Comparison of ENCODE assay signal across 11 cellular contexts in genomic region chr3:30500666-30501399, GRCh38.
DNase-seq lines count a peak whose midpoint lies in the region; ATAC-seq and TF ChIP-seq lines count a peak whose summit lies in the region.
"Had no signal": no experiment of that assay in that cellular context is flagged by ENCODE, and none has a peak within 500 bp of the region (broad histone marks: within the 10 kb centered on the region; RNA-seq: fewer than 3 reads in every experiment).

No MANE protein-coding gene starts in this region.

- no peaks in the 10 kb centered on the region for H3K27me3 ChIP-seq in left lung

- H3K27ac Mint-ChIP-seq in activated CD4-positive, alpha-beta memory T cell treated with anti-CD3 and anti-CD28 coated beads for 36 hours: peak overlapping the region; percentile 61
- H3K27ac Mint-ChIP-seq: H9 had no signal

- no peaks in the 10 kb centered on the region for H3K9me3 Mint-ChIP-seq in activated CD4-positive, alpha-beta memory T cell treated with anti-CD3 and anti-CD28 coated beads for 36 hours
- H3K9me3 Mint-ChIP-seq: H9 had no signal

- CTCF ChIA-PET in activated CD4-positive, alpha-beta memory T cell treated with anti-CD3 and anti-CD28 coated beads for 36 hours (lab: Charles Lee): interaction anchor here (0.9 kb wide), 1 partner anchor 157 kb away, joined by 4 read pairs; no protein-coding TSS in a partner anchor

- no peak for TF ChIP-seq CTCF in left lung (IDR thresholded peaks at IDR 0.05)

- no peak overlapping the region for H3K4me3 ChIP-seq in left lung

- peak; percentile 22 for DNase-seq in activated CD4-positive, alpha-beta memory T cell treated with anti-CD3 and anti-CD28 coated beads for 36 hours
- DNase-seq in substantia nigra (lab: John Stamatoyannopoulos, UW) (no peak), left lung (no peak), NCI-H128 (lab: John Stamatoyannopoulos, UW; ENCODE audit: unreplicated experiment) (no peak), SIG-M5 (lab: John Stamatoyannopoulos, UW) (no peak)
- DNase-seq: H9, NCI-H146, occipital lobe had no signal

- POLR2A ChIA-PET in activated CD4-positive, alpha-beta memory T cell treated with anti-CD3 and anti-CD28 coated beads for 36 hours (lab: Charles Lee): interaction anchor here (0.9 kb wide), 1 partner anchor 154 kb away, joined by 3 read pairs; no protein-coding TSS in a partner anchor

- H3K36me3 ChIP-seq in left lung: no peaks in the 10 kb centered on the region

- H3K27ac ChIP-seq in substantia nigra (ENCODE audit: low read depth, low read length, poor library complexity, severe bottlenecking) (no peak overlapping the region), left lung (no peak overlapping the region)

- intact Hi-C loops in activated CD4-positive, alpha-beta memory T cell treated with anti-CD3 and anti-CD28 coated beads for 36 hours (cut with micrococcal nuclease): loop anchor here (1.0 to 5.0 kb wide), 4 partner anchors 26 to 214 kb away; no protein-coding TSS in a partner anchor
- intact Hi-C loops in left lung (cut with DNase I): no loop called here

- no peak overlapping the region for H3K4me3 Mint-ChIP-seq in activated CD4-positive, alpha-beta memory T cell treated with anti-CD3 and anti-CD28 coated beads for 36 hours
- H3K4me3 Mint-ChIP-seq: H9 had no signal

- ATAC-seq in GM18502 (IDR thresholded peaks at IDR 0.05; ENCODE audit: poor library complexity, unreplicated experiment) (peak; percentile 97), GM19438 (IDR thresholded peaks at IDR 0.05; ENCODE audit: low read depth, unreplicated experiment) (peak; percentile 93), HG02943 (IDR thresholded peaks at IDR 0.05; ENCODE audit: low read depth, unreplicated experiment) (peak; percentile 87), left lung (no peak)

- peaks cover 8 to 12% of the 10 kb centered on the region in 2 donors for H3K4me1 ChIP-seq in left lung

- H3K9me3 ChIP-seq in left lung: no peaks in the 10 kb centered on the region

- H3K36me3 Mint-ChIP-seq in activated CD4-positive, alpha-beta memory T cell treated with anti-CD3 and anti-CD28 coated beads for 36 hours: no peaks in the 10 kb centered on the region

- no peaks in the 10 kb centered on the region for H3K27me3 Mint-ChIP-seq in activated CD4-positive, alpha-beta memory T cell treated with anti-CD3 and anti-CD28 coated beads for 36 hours

- peaks cover 46% of the 10 kb centered on the region for H3K4me1 Mint-ChIP-seq in activated CD4-positive, alpha-beta memory T cell treated with anti-CD3 and anti-CD28 coated beads for 36 hours (ENCODE audit: low read depth)
